10 cellular contexts compared by ENCODE assay signal in the genomic region with DNA sequence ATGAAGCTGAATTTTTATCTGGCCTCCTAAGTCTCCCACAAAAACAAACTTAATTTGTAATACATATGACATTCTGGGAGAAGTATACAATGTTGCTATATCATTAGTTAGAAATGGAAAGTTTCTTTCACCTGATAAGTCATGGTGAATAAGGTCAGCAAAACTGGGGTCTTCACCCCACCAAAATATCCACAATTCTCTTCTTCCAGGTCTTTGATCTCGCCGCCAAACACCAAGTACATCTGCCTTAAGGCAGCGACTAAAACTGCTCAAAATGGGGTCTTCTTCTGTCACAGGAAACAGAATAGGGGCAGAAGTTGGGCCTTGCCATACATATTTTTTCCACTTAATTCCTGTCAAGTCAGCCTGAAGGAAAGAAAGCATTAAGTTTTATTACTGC. TPM values are rescaled to one million over a fixed set of nuclear protein-coding genes. Genes with fewer than 3 reads are reported as not detected.
DNase-seq lines count a peak whose midpoint lies in the region; ATAC-seq, FAIRE-seq and TF ChIP-seq lines count a peak whose summit lies in the region.
"Had no signal": no experiment of that assay in that cellular context is flagged by ENCODE, and none has a peak within 500 bp of the region (broad histone marks: within the 10 kb centered on the region; RNA-seq: fewer than 3 reads in every experiment).

No MANE protein-coding gene starts in this region.

- H3K4me3 ChIP-seq in A549 (peak overlapping the region; percentile 94; the same call in 2 of the 3 replicates), HFF-Myc (replicated peaks; ENCODE audit: low read depth, low read length) (peak overlapping the region; percentile 96), brain microvascular endothelial cell (ENCODE audit: low read depth, low read length) (peak overlapping the region; percentile 97), mesodermal cell (ENCODE audit: extremely low read depth, insufficient read depth, low read length, poor library complexity, severe bottlenecking) (peak overlapping the region; percentile 91)

- CTCF ChIA-PET in A549 (lab: Yijun Ruan, JAX): interaction anchor here (0.6 to 5.4 kb wide), 6 partner anchors 15 to 47 kb away, joined by 3 to 65 read pairs (median 8); no protein-coding TSS in a partner anchor

- no peak for TF ChIP-seq POLR2A in A549 (IDR thresholded peaks at IDR 0.05; ENCODE audit: low read length)

- peaks cover 9% of the 10 kb centered on the region for H3K36me3 ChIP-seq in brain microvascular endothelial cell (replicated peaks)
- peaks cover 35% of the 10 kb centered on the region for H3K36me3 ChIP-seq in mesodermal cell (ENCODE audit: control insufficient read depth, insufficient read depth, low read length)

- DNase-seq in A549 (ENCODE audit: low read depth in 1 of 2, low spot score in 1 of 2): no peak
- DNase-seq in HFF-Myc (ENCODE audit: extremely low read depth, low read depth): no peak
- no peak for DNase-seq in brain microvascular endothelial cell
- no peak for DNase-seq in D341Med (ENCODE audit: low spot score)
- DNase-seq in amniotic stem cell (lab: John Stamatoyannopoulos, UW): no peak
- DNase-seq in NCI-H446 treated with DMSO at 0.1 percent for 48 hours (lab: John Stamatoyannopoulos, UW): no peak
- DNase-seq: NCI-H524 had no signal

- H3K9me3 ChIP-seq in A549: no peaks in the 10 kb centered on the region
- H3K9me3 ChIP-seq in mesodermal cell (ENCODE audit: control insufficient read depth, low read length): no peaks in the 10 kb centered on the region

- ATAC-seq in A549 (no peak), GM19035 (IDR thresholded peaks at IDR 0.05; ENCODE audit: unreplicated experiment) (no peak)

- no peak overlapping the region for H3K27ac ChIP-seq in A549
- no peak overlapping the region for H3K27ac ChIP-seq in brain microvascular endothelial cell
- H3K27ac ChIP-seq in mesodermal cell (ENCODE audit: low read depth, low read length, severe bottlenecking): no peak overlapping the region

- WGBS in A549 (ENCODE audit: missing lambda C conversion rate): 61% methylated on average over 3 of the region's 3 CpGs
- WGBS in mesodermal cell (ENCODE audit: insufficient coverage in 2 of 2), 2 experiments: 65 to 72% methylated on average over 3 of the region's 3 CpGs

- no peak for FAIRE-seq in A549 (lab: Jason Lieb, UNC)
- FAIRE-seq: G401.6 had no signal

- TF ChIP-seq RAD21 in A549 (conservative IDR thresholded peaks at IDR 0.05 in 1 of 2, IDR thresholded peaks at IDR 0.05 in 1 of 2): no peak

- in situ Hi-C loops in brain microvascular endothelial cell (cut with HindIII; ENCODE audit: low pct_ligation_motif_present, low sequenced_read_pairs): no loop called here

- H3K4me1 ChIP-seq in A549 (peaks cover 57% of the 10 kb centered on the region), mesodermal cell (ENCODE audit: control insufficient read depth, insufficient read depth, low read length, poor library complexity, severe bottlenecking) (peaks cover 15% of the 10 kb centered on the region)

- no peaks in the 10 kb centered on the region for H3K27me3 ChIP-seq in brain microvascular endothelial cell (replicated peaks)

- TF ChIP-seq EP300 in A549 (IDR thresholded peaks at IDR 0.05): no peak

- H3K4me2 ChIP-seq in A549: peak overlapping the region; percentile 89

- TF ChIP-seq CTCF in A549 (IDR thresholded peaks at IDR 0.05) (no peak), HFF-Myc (IDR thresholded peaks at IDR 0.05; ENCODE audit: low read depth, low read length, missing control alignments) (no peak), brain microvascular endothelial cell (IDR thresholded peaks at IDR 0.05; ENCODE audit: low read depth, low read length, missing control alignments) (no peak)

- POLR2A ChIA-PET in A549 (lab: Yijun Ruan, JAX): no interaction called here

TF ChIP-seq in A549, 52 proteins besides CTCF, POLR2A, EP300 and RAD21:
- no peak for TF ChIP-seq MYC (IDR thresholded peaks at IDR 0.05; ENCODE audit: borderline replicate concordance, low read length)

RNA-seq across cellular contexts. Expression of gene MED13, which starts 2.1 kb away (rescaled TPM):
- polyA plus RNA-seq in A549 (2011; rRNA removed): 64.1 and 71.4 TPM in 2 replicates
- polyA plus RNA-seq in A549 (2012; cell fraction: cytosol; rRNA removed): 8.4 and 8.9 TPM in 2 replicates
- 6.7 and 8.3 TPM in 2 replicates for polyA plus RNA-seq in A549 (2012; cell fraction: nucleus; rRNA removed)
- polyA plus RNA-seq in A549 (2017; fragmentation: RNase III; extraction: RNeasy Plus Mini Kit Qiagen cat#74134 plus additional on column Dnase treatment): 14.1 to 14.9 TPM (median 14.8 TPM) in 3 replicates
- polyA minus RNA-seq in A549 (2011; rRNA and poly(A)+ RNA removed): 252 and 288 TPM in 2 replicates
- 24.6 TPM for polyA plus RNA-seq in mesodermal cell (2013, experiment 1 of 2)
- polyA plus RNA-seq in mesodermal cell (2013, experiment 2 of 2): 30.4 TPM
